ENCODE assay signal across 17 cellular contexts in the genomic region with DNA sequence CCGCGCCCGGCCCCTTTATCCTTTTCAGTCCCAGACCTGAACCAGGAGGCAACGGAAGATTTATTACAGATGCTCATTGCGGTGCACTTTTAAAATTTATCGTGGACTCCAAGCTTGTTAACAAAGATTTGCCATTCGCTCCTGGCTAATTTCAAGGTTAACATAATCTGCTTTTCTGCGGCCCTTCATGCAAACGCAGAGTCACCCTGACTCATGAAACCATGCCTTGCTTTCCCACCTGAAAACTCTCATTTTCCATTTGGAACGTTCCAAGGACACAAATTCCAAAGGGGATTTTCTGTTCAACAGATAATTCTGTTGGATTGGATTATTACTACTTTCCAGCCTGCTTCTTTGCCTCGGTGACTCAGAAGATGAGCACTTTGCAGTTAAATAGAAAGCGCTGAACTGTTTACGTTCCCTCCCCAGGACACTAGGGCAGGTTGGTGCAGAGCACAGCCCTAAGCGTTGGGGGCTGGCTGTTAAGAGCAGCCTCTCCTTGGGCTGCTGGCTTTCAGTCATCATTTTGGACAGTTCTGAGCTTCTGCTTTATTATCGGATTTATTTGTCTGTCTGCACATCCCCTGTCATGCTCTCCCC. TPM values are rescaled to one million over a fixed set of nuclear protein-coding genes. Genes with fewer than 3 reads are reported as not detected.
DNase-seq lines count a peak whose midpoint lies in the region; ATAC-seq lines count a peak whose summit lies in the region.
"Had no signal": no experiment of that assay in that cellular context is flagged by ENCODE, and none has a peak within 500 bp of the region (broad histone marks: within the 10 kb centered on the region; RNA-seq: fewer than 3 reads in every experiment).

No MANE protein-coding gene starts in this region.

- H3K4me1 ChIP-seq in CD8-positive, alpha-beta memory T cell (ENCODE audit: insufficient read depth, low read length), result peaks cover 88% of the 10 kb centered on the region
- H3K4me1 ChIP-seq in HUES48 (ENCODE audit: control insufficient read depth, insufficient read depth, low read length), result peaks cover 31% of the 10 kb centered on the region
- H3K4me1 ChIP-seq: BLaER1, gastroesophageal sphincter had no signal

- H3K27ac ChIP-seq in CD8-positive, alpha-beta memory T cell (ENCODE audit: low read depth, low read length), result no peak overlapping the region
- H3K27ac ChIP-seq in HUES48 (ENCODE audit: low read depth, low read length) (peak overlapping the region; percentile 61), substantia nigra (ENCODE audit: low read depth, low read length, poor library complexity, severe bottlenecking) (no peak overlapping the region)
- H3K27ac ChIP-seq: BLaER1, gastroesophageal sphincter had no signal

- CTCF ChIA-PET in CD8-positive, alpha-beta memory T cell (lab: Charles Lee), result interaction anchor here (1.4 to 4.2 kb wide), 4 partner anchors 10 to 66 kb away, joined by 4 to 20 read pairs (median 5); no protein-coding TSS in a partner anchor

- peaks cover 0 to 59% (median 2%) of the 10 kb centered on the region in 3 donors for H3K36me3 Mint-ChIP-seq in CD8-positive, alpha-beta memory T cell

- no peaks in the 10 kb centered on the region for H3K9me3 Mint-ChIP-seq in CD8-positive, alpha-beta memory T cell
- H3K9me3 Mint-ChIP-seq: nephron had no signal

- ATAC-seq in GM18517 (IDR thresholded peaks at IDR 0.05; ENCODE audit: unreplicated experiment), result no peak
- ATAC-seq in HG02763 (IDR thresholded peaks at IDR 0.05; ENCODE audit: unreplicated experiment), result no peak
- ATAC-seq: gastroesophageal sphincter, left lobe of liver had no signal

- no peak overlapping the region for H3K4me3 Mint-ChIP-seq in CD8-positive, alpha-beta memory T cell
- H3K4me3 Mint-ChIP-seq: nephron had no signal

- H3K27me3 Mint-ChIP-seq in CD8-positive, alpha-beta memory T cell, result no peaks in the 10 kb centered on the region

- H3K9ac ChIP-seq in HUES48 (ENCODE audit: low read depth, low read length), result no peak overlapping the region
- H3K9ac ChIP-seq: BLaER1 had no signal

- H3K27ac Mint-ChIP-seq in CD8-positive, alpha-beta memory T cell, result peak overlapping the region in 5 of 8 donors; percentile 34 to 70 (median 64)
- H3K27ac Mint-ChIP-seq: nephron had no signal

- DNase-seq in CD8-positive, alpha-beta memory T cell, result no peak
- DNase-seq in astrocyte of the hippocampus (ENCODE audit: low read depth, low spot score) (peak; percentile 52), kidney glomerular epithelial cell (lab: John Stamatoyannopoulos, UW) (peak; percentile 2), DMS79 treated with DMSO at 0.1 percent for 48 hours (lab: John Stamatoyannopoulos, UW) (no peak), substantia nigra (lab: John Stamatoyannopoulos, UW) (no peak)
- DNase-seq: effector CD4-positive, alpha-beta T cell; GDM1; NCI-H1436 treated with DMSO at 0.1 percent for 48 hours; NCI-H69; T1000 had no signal

- peaks cover 55 to 89% (median 76%) of the 10 kb centered on the region in 3 donors for H3K4me1 Mint-ChIP-seq in CD8-positive, alpha-beta memory T cell

- H3K27me3 ChIP-seq in CD8-positive, alpha-beta memory T cell (ENCODE audit: insufficient read depth, low read length, poor library complexity, severe bottlenecking), result no peaks in the 10 kb centered on the region
- no peaks in the 10 kb centered on the region; the same call in 1 of the 2 replicates for H3K27me3 ChIP-seq in HUES48 (ENCODE audit: control insufficient read depth, insufficient read depth, low read length)
- H3K27me3 ChIP-seq: BLaER1, gastroesophageal sphincter had no signal

- H3K9me3 ChIP-seq in CD8-positive, alpha-beta memory T cell (ENCODE audit: low read length), result no peaks in the 10 kb centered on the region
- no peaks in the 10 kb centered on the region for H3K9me3 ChIP-seq in HUES48 (ENCODE audit: control insufficient read depth, insufficient read depth, low read length)
- H3K9me3 ChIP-seq: BLaER1, gastroesophageal sphincter had no signal

- no peak overlapping the region for H3K4me3 ChIP-seq in CD8-positive, alpha-beta memory T cell (ENCODE audit: low read length)
- peak overlapping the region; percentile 44 for H3K4me3 ChIP-seq in HUES48 (ENCODE audit: low read depth, low read length)
- H3K4me3 ChIP-seq: BLaER1, gastroesophageal sphincter had no signal

- POLR2A ChIA-PET in CD8-positive, alpha-beta memory T cell (lab: Charles Lee), result interaction anchor here (1.2 kb wide), 1 partner anchor 12 kb away, joined by 3 read pairs; no protein-coding TSS in a partner anchor

- H3K36me3 ChIP-seq in CD8-positive, alpha-beta memory T cell (ENCODE audit: insufficient read depth, low read length), result no peaks in the 10 kb centered on the region
- H3K36me3 ChIP-seq in HUES48 (ENCODE audit: control insufficient read depth, insufficient read depth, low read length), result no peaks in the 10 kb centered on the region
- H3K36me3 ChIP-seq: BLaER1, gastroesophageal sphincter had no signal

RNA-seq across cellular contexts. Expression of a gene that starts 51.1 kb away (rescaled TPM):
- total RNA-seq in CD8-positive, alpha-beta memory T cell, result 100 to 1,000 TPM; 130 to 133 TPM
- polyA plus RNA-seq in CD8-positive, alpha-beta memory T cell, result 395 TPM

Comparison
In these comparisons a context has a peak if more than half of its experiments do, and no peak if none do; other contexts are left out.
1. DNase-seq: peak in astrocyte of the hippocampus (single experiment) and kidney glomerular epithelial cell (single experiment); none in CD8-positive, alpha-beta memory T cell (0 of 5), DMS79 treated with DMSO at 0.1 percent for 48 hours (single experiment) and substantia nigra (0 of 49).